In the genomic region with DNA sequence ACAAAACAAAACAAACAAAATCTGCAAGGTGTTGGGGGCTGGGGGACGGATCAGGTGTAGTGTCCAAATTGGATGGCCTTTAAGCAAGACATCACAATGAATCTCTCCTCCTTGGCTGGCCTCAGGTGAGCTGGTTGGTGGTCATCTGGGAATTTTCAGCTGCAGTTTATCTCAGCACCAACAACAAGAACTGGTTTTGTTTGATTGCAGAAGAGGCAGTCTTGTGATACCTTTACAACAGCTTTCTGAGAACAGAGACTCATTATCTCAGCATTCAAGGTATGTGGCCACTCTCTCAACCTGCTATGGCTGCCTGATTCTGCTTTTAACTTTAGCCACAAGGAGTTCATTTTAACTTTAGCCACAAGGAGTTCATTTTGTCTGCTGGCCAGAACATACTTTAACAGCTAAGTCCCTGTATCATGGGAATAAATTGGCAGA, we compare ENCODE assay signal across 1 cellular context.
TF ChIP-seq lines count a peak whose summit lies in the region.

No MANE protein-coding gene starts in this region.

TF ChIP-seq in GM23338, 12 proteins besides CTCF, POLR2A, EP300 and RAD21 (continued from another document):
- TF ChIP-seq, protein P1, sequence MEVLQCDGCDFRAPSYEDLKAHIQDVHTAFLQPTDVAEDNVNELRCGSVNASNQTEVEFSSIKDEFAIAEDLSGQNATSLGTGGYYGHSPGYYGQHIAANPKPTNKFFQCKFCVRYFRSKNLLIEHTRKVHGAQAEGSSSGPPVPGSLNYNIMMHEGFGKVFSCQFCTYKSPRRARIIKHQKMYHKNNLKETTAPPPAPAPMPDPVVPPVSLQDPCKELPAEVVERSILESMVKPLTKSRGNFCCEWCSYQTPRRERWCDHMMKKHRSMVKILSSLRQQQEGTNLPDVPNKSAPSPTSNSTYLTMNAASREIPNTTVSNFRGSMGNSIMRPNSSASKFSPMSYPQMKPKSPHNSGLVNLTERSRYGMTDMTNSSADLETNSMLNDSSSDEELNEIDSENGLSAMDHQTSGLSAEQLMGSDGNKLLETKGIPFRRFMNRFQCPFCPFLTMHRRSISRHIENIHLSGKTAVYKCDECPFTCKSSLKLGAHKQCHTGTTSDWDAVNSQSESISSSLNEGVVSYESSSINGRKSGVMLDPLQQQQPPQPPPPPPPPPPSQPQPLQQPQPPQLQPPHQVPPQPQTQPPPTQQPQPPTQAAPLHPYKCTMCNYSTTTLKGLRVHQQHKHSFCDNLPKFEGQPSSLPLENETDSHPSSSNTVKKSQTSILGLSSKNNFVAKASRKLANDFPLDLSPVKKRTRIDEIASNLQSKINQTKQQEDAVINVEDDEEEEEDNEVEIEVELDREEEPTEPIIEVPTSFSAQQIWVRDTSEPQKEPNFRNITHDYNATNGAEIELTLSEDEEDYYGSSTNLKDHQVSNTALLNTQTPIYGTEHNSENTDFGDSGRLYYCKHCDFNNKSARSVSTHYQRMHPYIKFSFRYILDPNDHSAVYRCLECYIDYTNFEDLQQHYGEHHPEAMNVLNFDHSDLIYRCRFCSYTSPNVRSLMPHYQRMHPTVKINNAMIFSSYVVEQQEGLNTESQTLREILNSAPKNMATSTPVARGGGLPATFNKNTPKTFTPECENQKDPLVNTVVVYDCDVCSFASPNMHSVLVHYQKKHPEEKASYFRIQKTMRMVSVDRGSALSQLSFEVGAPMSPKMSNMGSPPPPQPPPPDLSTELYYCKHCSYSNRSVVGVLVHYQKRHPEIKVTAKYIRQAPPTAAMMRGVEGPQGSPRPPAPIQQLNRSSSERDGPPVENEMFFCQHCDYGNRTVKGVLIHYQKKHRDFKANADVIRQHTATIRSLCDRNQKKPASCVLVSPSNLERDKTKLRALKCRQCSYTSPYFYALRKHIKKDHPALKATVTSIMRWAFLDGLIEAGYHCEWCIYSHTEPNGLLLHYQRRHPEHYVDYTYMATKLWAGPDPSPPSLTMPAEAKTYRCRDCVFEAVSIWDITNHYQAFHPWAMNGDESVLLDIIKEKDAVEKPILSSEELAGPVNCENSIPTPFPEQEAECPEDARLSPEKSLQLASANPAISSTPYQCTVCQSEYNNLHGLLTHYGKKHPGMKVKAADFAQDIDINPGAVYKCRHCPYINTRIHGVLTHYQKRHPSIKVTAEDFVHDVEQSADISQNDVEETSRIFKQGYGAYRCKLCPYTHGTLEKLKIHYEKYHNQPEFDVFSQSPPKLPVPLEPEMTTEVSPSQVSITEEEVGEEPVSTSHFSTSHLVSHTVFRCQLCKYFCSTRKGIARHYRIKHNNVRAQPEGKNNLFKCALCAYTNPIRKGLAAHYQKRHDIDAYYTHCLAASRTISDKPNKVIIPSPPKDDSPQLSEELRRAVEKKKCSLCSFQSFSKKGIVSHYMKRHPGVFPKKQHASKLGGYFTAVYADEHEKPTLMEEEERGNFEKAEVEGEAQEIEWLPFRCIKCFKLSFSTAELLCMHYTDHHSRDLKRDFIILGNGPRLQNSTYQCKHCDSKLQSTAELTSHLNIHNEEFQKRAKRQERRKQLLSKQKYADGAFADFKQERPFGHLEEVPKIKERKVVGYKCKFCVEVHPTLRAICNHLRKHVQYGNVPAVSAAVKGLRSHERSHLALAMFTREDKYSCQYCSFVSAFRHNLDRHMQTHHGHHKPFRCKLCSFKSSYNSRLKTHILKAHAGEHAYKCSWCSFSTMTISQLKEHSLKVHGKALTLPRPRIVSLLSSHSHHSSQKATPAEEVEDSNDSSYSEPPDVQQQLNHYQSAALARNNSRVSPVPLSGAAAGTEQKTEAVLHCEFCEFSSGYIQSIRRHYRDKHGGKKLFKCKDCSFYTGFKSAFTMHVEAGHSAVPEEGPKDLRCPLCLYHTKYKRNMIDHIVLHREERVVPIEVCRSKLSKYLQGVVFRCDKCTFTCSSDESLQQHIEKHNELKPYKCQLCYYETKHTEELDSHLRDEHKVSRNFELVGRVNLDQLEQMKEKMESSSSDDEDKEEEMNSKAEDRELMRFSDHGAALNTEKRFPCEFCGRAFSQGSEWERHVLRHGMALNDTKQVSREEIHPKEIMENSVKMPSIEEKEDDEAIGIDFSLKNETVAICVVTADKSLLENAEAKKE (CRISPR knock-in tag; IDR thresholded peaks at IDR 0.05), result no peak
- no peak for TF ChIP-seq ZNF331 (CRISPR knock-in tag; IDR thresholded peaks at IDR 0.05; ENCODE audit: low read depth)
- no peak for TF ChIP-seq CREB1 (CRISPR knock-in tag; IDR thresholded peaks at IDR 0.05; ENCODE audit: low read depth)
- TF ChIP-seq POLR2AphosphoS5 (IDR thresholded peaks at IDR 0.05; ENCODE audit: low read depth), result no peak
